In genomic region chr1:86866665-86867064, GRCh38 we compare ENCODE assay signal across 17 cellular contexts. TPM values are rescaled to one million over a fixed set of nuclear protein-coding genes. Genes with fewer than 3 reads are reported as not detected.
DNase-seq lines count a peak whose midpoint lies in the region; ATAC-seq and TF ChIP-seq lines count a peak whose summit lies in the region.
"Had no signal": no experiment of that assay in that cellular context is flagged by ENCODE, and none has a peak within 500 bp of the region (broad histone marks: within the 10 kb centered on the region; RNA-seq: fewer than 3 reads in every experiment).

No MANE protein-coding gene starts in this region.

- H3K9me3 ChIP-seq in CD8-positive, alpha-beta memory T cell (ENCODE audit: low read length): no peaks in the 10 kb centered on the region
- H3K9me3 ChIP-seq: stomach had no signal

- H3K9me3 Mint-ChIP-seq in immature natural killer cell: no peaks in the 10 kb centered on the region
- no peaks in the 10 kb centered on the region for H3K9me3 Mint-ChIP-seq in CD8-positive, alpha-beta memory T cell
- H3K9me3 Mint-ChIP-seq: activated CD4-positive, alpha-beta memory T cell treated with anti-CD3 and anti-CD28 coated beads, Interleukin-2, amount 10 ng/mL, durations not matched to agents 7 days and 5 days; CD4-positive, CD25-positive, alpha-beta regulatory T cell had no signal

- peak; percentile 58 for DNase-seq in AG10803 (ENCODE audit: low read depth)
- peak; percentile 82 for DNase-seq in amniotic epithelial cell (ENCODE audit: low read depth)
- DNase-seq in immature natural killer cell: no peak
- DNase-seq in NCI-H524 treated with DMSO at 0.1 percent for 48 hours (lab: John Stamatoyannopoulos, UW): no peak
- no peak for DNase-seq in dermis blood vessel endothelial cell
- DNase-seq in CD8-positive, alpha-beta memory T cell: no peak
- DNase-seq: activated CD4-positive, alpha-beta memory T cell treated with anti-CD3 and anti-CD28 coated beads, Interleukin-2, amount 10 ng/mL, durations not matched to agents 7 days and 5 days; activated naive CD4-positive, alpha-beta T cell treated with anti-CD3 and anti-CD28 coated beads, Interleukin-2, amount 50 U/mL, for 16 hours; cortex of kidney; NCI-H1436 treated with DMSO at 0.1 percent for 48 hours; NCI-H526; right cardiac atrium; stomach had no signal

- H3K27ac Mint-ChIP-seq in immature natural killer cell: peak overlapping the region in 4 of 6 donors; percentile 4 to 63 (median 34)
- H3K27ac Mint-ChIP-seq in CD8-positive, alpha-beta memory T cell: peak overlapping the region in 3 of 8 donors; percentile 12 to 62 (median 58)
- H3K27ac Mint-ChIP-seq: activated CD4-positive, alpha-beta memory T cell treated with anti-CD3 and anti-CD28 coated beads, Interleukin-2, amount 10 ng/mL, durations not matched to agents 7 days and 5 days had no signal

- no peaks in the 10 kb centered on the region for H3K36me3 ChIP-seq in CD8-positive, alpha-beta memory T cell (ENCODE audit: insufficient read depth, low read length)

- CTCF ChIA-PET in CD8-positive, alpha-beta memory T cell (lab: Charles Lee): no interaction called here

- H3K4me1 Mint-ChIP-seq in immature natural killer cell: peaks cover 27 to 47% of the 10 kb centered on the region in 2 donors
- H3K4me1 Mint-ChIP-seq in CD8-positive, alpha-beta memory T cell: peaks cover 20 to 44% (median 38%) of the 10 kb centered on the region in 3 donors

- ATAC-seq in GM21723 (IDR thresholded peaks at IDR 0.05; ENCODE audit: unreplicated experiment): peak; percentile 39
- no peak for ATAC-seq in HG02759 (IDR thresholded peaks at IDR 0.05; ENCODE audit: unreplicated experiment)
- ATAC-seq: right cardiac atrium had no signal

- no peaks in the 10 kb centered on the region for H3K4me1 ChIP-seq in CD8-positive, alpha-beta memory T cell (ENCODE audit: insufficient read depth, low read length)

- H3K4me3 Mint-ChIP-seq in immature natural killer cell: no peak overlapping the region
- H3K4me3 Mint-ChIP-seq in CD8-positive, alpha-beta memory T cell: no peak overlapping the region
- H3K4me3 Mint-ChIP-seq: activated CD4-positive, alpha-beta memory T cell treated with anti-CD3 and anti-CD28 coated beads, Interleukin-2, amount 10 ng/mL, durations not matched to agents 7 days and 5 days; CD4-positive, CD25-positive, alpha-beta regulatory T cell had no signal

- TF ChIP-seq CTCF in AG10803 (conservative IDR thresholded peaks at IDR 0.05; ENCODE audit: low read length): no peak

- no peak overlapping the region for H3K4me3 ChIP-seq in AG10803 (ENCODE audit: low read length)
- H3K4me3 ChIP-seq in CD8-positive, alpha-beta memory T cell (ENCODE audit: low read length): no peak overlapping the region
- H3K4me3 ChIP-seq: stomach had no signal

- POLR2A ChIA-PET in CD8-positive, alpha-beta memory T cell (lab: Charles Lee): no interaction called here

- H3K27ac ChIP-seq in CD8-positive, alpha-beta memory T cell (ENCODE audit: low read depth, low read length): no peak overlapping the region
- H3K27ac ChIP-seq: RWPE1, stomach had no signal

- peaks cover 0 to 2% (median 2%) of the 10 kb centered on the region in 3 donors for H3K27me3 Mint-ChIP-seq in immature natural killer cell (ENCODE audit: low read depth in 3 of 3)
- H3K27me3 Mint-ChIP-seq in CD8-positive, alpha-beta memory T cell: no peaks in the 10 kb centered on the region
- H3K27me3 Mint-ChIP-seq: activated CD4-positive, alpha-beta memory T cell treated with anti-CD3 and anti-CD28 coated beads, Interleukin-2, amount 10 ng/mL, durations not matched to agents 7 days and 5 days; CD4-positive, CD25-positive, alpha-beta regulatory T cell had no signal

- no peaks in the 10 kb centered on the region for H3K27me3 ChIP-seq in CD8-positive, alpha-beta memory T cell (ENCODE audit: insufficient read depth, low read length, poor library complexity, severe bottlenecking)
- H3K27me3 ChIP-seq: stomach had no signal

- peaks cover 0 to 7% (median 0%) of the 10 kb centered on the region in 3 donors for H3K36me3 Mint-ChIP-seq in immature natural killer cell
- peaks cover 0 to 35% (median 5%) of the 10 kb centered on the region in 3 donors for H3K36me3 Mint-ChIP-seq in CD8-positive, alpha-beta memory T cell

RNA-seq across cellular contexts. Expression of gene SELENOF, which starts 47.3 kb away (rescaled TPM):
- polyA plus RNA-seq in immature natural killer cell: 100 to 1,000 TPM; 324 to 392 (median 360) TPM
- total RNA-seq in dermis blood vessel endothelial cell: 186 and 187 TPM in 2 replicates
- total RNA-seq in CD8-positive, alpha-beta memory T cell: 100 to 1,000 TPM; 157 to 158 TPM
- polyA plus RNA-seq in CD8-positive, alpha-beta memory T cell: 356 TPM

RNA-seq across cellular contexts. Expression of gene HS2ST1, which starts 47.8 kb away (rescaled TPM):
- 1 to 10 TPM; 6.5 to 8.7 (median 7.5) TPM for polyA plus RNA-seq in immature natural killer cell
- total RNA-seq in dermis blood vessel endothelial cell: 17.7 and 24.3 TPM in 2 replicates
- 10 to 100 TPM; 18.8 to 20.2 TPM for total RNA-seq in CD8-positive, alpha-beta memory T cell
- polyA plus RNA-seq in CD8-positive, alpha-beta memory T cell: 8.4 TPM

Comparison
In these comparisons a context has a peak if more than half of its experiments do, and no peak if none do; other contexts are left out.
1. DNase-seq: peak in AG10803 (single experiment) and amniotic epithelial cell (single experiment); none in immature natural killer cell (0 of 3), NCI-H524 treated with DMSO at 0.1 percent for 48 hours (single experiment), dermis blood vessel endothelial cell (single experiment) and CD8-positive, alpha-beta memory T cell (0 of 5).